ENCODE assay signal across 10 cellular contexts in the genomic region with DNA sequence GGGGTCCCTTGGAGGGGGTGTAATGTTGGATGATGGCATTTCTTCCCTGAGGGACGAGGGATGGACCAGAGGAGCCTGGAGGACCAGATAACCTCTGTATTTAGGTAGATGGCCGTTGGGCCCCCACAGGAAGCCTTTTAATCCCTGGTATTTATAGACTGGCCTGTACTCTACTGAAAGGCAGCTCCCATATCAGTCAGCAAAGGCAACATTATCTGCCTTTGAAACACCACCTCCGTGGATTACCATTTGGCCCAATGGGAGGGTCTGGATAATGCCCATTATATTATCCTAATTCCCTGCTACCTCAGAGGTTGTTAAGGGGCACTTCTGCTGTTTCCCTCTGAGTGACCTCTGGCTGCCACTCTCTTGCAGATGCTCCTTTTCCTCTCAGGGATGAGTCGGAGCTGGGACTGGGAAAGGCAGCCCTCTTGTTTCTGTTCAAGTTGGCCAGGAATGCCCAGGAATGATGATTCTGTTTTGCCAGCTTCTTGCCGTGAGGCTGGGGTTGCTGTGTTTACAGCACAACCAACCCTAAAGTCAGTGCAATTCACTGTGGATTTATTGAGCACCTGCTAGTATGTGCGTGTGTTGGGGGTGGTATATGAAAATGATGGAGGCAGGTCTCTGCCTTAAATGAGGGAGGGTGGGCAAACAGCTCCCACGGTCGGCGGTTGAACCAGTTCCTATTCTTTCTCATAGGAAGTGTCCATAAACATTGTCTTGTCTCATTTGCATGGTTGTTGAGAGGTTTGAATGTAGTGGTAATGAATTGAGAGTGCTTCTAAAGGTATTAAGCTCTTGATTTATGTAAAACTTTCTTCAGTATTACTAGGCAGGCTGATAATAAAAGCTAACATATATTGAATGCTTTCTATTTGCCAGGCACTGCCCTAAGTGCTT. TPM values are rescaled to one million over a fixed set of nuclear protein-coding genes. Genes with fewer than 3 reads are reported as not detected.
DNase-seq lines count a peak whose midpoint lies in the region; ATAC-seq and TF ChIP-seq lines count a peak whose summit lies in the region.
"Had no signal": no experiment of that assay in that cellular context is flagged by ENCODE, and none has a peak within 500 bp of the region (broad histone marks: within the 10 kb centered on the region; RNA-seq: fewer than 3 reads in every experiment).

No MANE protein-coding gene starts in this region.

- TF ChIP-seq CTCF in GM10266 (IDR thresholded peaks at IDR 0.05; ENCODE audit: control insufficient read depth, insufficient read depth, low read depth, missing control alignments) (no peak), thyroid gland (IDR thresholded peaks at IDR 0.05) (no peak)

- no peak overlapping the region for H3K4ac ChIP-seq in neuronal stem cell (ENCODE audit: low read length)

- H3K9me3 ChIP-seq in neuronal stem cell (replicated peaks in 1 of 2; ENCODE audit: control insufficient read depth in 2 of 2, insufficient read depth in 1 of 2, low read depth in 1 of 2, low read length in 2 of 2) = no peaks in the 10 kb centered on the region
- no peaks in the 10 kb centered on the region for H3K9me3 ChIP-seq in thyroid gland
- H3K9me3 ChIP-seq: HAP-1 had no signal

- H3K4me2 ChIP-seq in neuronal stem cell (ENCODE audit: insufficient read depth, low read length, poor library complexity, severe bottlenecking) = no peak overlapping the region

- peaks cover 86% of the 10 kb centered on the region for H3K4me1 Mint-ChIP-seq in activated T-helper 2 cell treated with anti-CD3 and anti-CD28 coated beads, Interferon-gamma antibody, Interleukin-2, Interleukin-4, amounts not matched to agents 10 μg/mL and 5 μg/mL and 100 μg/mL, durations not matched to agents 14 hours and 24 hours and 36 hours (ENCODE audit: low read depth)

- peak overlapping the region; percentile 67 for H3K27ac Mint-ChIP-seq in activated T-helper 2 cell treated with anti-CD3 and anti-CD28 coated beads, Interferon-gamma antibody, Interleukin-2, Interleukin-4, amounts not matched to agents 10 μg/mL and 5 μg/mL and 100 μg/mL, durations not matched to agents 14 hours and 24 hours and 36 hours

- no peak overlapping the region for H3K18ac ChIP-seq in neuronal stem cell (ENCODE audit: low read length)

- H3K36me3 Mint-ChIP-seq in activated T-helper 2 cell treated with anti-CD3 and anti-CD28 coated beads, Interferon-gamma antibody, Interleukin-2, Interleukin-4, amounts not matched to agents 10 μg/mL and 5 μg/mL and 100 μg/mL, durations not matched to agents 14 hours and 24 hours and 36 hours (ENCODE audit: low read depth) = peaks cover 22% of the 10 kb centered on the region

- no peak overlapping the region for H3K9ac ChIP-seq in neuronal stem cell (ENCODE audit: low read depth, low read length, poor library complexity)

- no peak overlapping the region for H3K14ac ChIP-seq in neuronal stem cell (ENCODE audit: low read length)

- no peak overlapping the region for H2BK15ac ChIP-seq in neuronal stem cell (ENCODE audit: low read length)

- no CpG with 5 or more reads among the region's 9 CpGs for WGBS in neuronal stem cell (ENCODE audit: extremely low coverage in 2 of 2, insufficient read length in 2 of 2, insufficient replicate concordance in 1 of 2), 2 donors
- WGBS in thyroid gland, 2 donors = 66 to 67% methylated on average over 8 to 9 of the region's 9 CpGs

- no peak overlapping the region for H2BK12ac ChIP-seq in neuronal stem cell (ENCODE audit: low read length)

- H4K8ac ChIP-seq in neuronal stem cell (ENCODE audit: low read depth, low read length) = no peak overlapping the region

- H3K27me3 Mint-ChIP-seq in activated T-helper 2 cell treated with anti-CD3 and anti-CD28 coated beads, Interferon-gamma antibody, Interleukin-2, Interleukin-4, amounts not matched to agents 10 μg/mL and 5 μg/mL and 100 μg/mL, durations not matched to agents 14 hours and 24 hours and 36 hours (ENCODE audit: low read depth) = no peaks in the 10 kb centered on the region

- H3K23ac ChIP-seq in neuronal stem cell (ENCODE audit: low read depth, low read length, poor library complexity) = no peak overlapping the region

- no peak overlapping the region for H4K91ac ChIP-seq in neuronal stem cell (ENCODE audit: low read depth, low read length, poor library complexity)

- H3K27ac ChIP-seq in neuronal stem cell (replicated peaks; ENCODE audit: low read length) = no peak overlapping the region
- H3K27ac ChIP-seq in thyroid gland = no peak overlapping the region

- H2BK120ac ChIP-seq in neuronal stem cell (ENCODE audit: low read depth, low read length) = no peak overlapping the region

- H3K4me3 Mint-ChIP-seq in activated T-helper 2 cell treated with anti-CD3 and anti-CD28 coated beads, Interferon-gamma antibody, Interleukin-2, Interleukin-4, amounts not matched to agents 10 μg/mL and 5 μg/mL and 100 μg/mL, durations not matched to agents 14 hours and 24 hours and 36 hours (ENCODE audit: low read depth) = no peak overlapping the region

- no peaks in the 10 kb centered on the region for H3K79me1 ChIP-seq in neuronal stem cell (ENCODE audit: low read depth, low read length)

- intact Hi-C loops in activated T-helper 2 cell treated with anti-CD3 and anti-CD28 coated beads, Interferon-gamma antibody, Interleukin-2, Interleukin-4, amounts not matched to agents 10 μg/mL and 5 μg/mL and 100 μg/mL, durations not matched to agents 14 hours and 24 hours and 36 hours (cut with micrococcal nuclease) = loop anchor here (10.0 kb wide), 1 partner anchor 1255 kb away; no protein-coding TSS in a partner anchor
- intact Hi-C loops in thyroid gland (cut with DNase I) = no loop called here

- TF ChIP-seq POLR2A in thyroid gland (IDR thresholded peaks at IDR 0.05) = no peak

- no peaks in the 10 kb centered on the region for H3K27me3 ChIP-seq in neuronal stem cell (ENCODE audit: control insufficient read depth in 3 of 3, insufficient read depth in 3 of 3, low read depth in 1 of 3, low read length in 3 of 3)
- no peaks in the 10 kb centered on the region for H3K27me3 ChIP-seq in thyroid gland

- H3K9me3 Mint-ChIP-seq in activated T-helper 2 cell treated with anti-CD3 and anti-CD28 coated beads, Interferon-gamma antibody, Interleukin-2, Interleukin-4, amounts not matched to agents 10 μg/mL and 5 μg/mL and 100 μg/mL, durations not matched to agents 14 hours and 24 hours and 36 hours = no peaks in the 10 kb centered on the region

- peak; percentile 35 for ATAC-seq in HG03442 (IDR thresholded peaks at IDR 0.05; ENCODE audit: unreplicated experiment)

- H3K4me3 ChIP-seq in neuronal stem cell (ENCODE audit: low read length in 2 of 2) = no peak overlapping the region
- no peak overlapping the region for H3K4me3 ChIP-seq in thyroid gland (replicated peaks in 1 of 3)
- H3K4me3 ChIP-seq: HAP-1 had no signal

- no peaks in the 10 kb centered on the region for H3K36me3 ChIP-seq in neuronal stem cell (replicated peaks in 1 of 2; ENCODE audit: control insufficient read depth in 2 of 2, insufficient read depth in 2 of 2, low read length in 2 of 2)
- H3K36me3 ChIP-seq in thyroid gland = no peaks in the 10 kb centered on the region
- H3K36me3 ChIP-seq: HAP-1 had no signal

- no peak overlapping the region for H2AFZ ChIP-seq in neuronal stem cell (ENCODE audit: low read length)

- no peak overlapping the region for H2BK5ac ChIP-seq in neuronal stem cell (ENCODE audit: low read length)

- H3K4me1 ChIP-seq in neuronal stem cell (ENCODE audit: control insufficient read depth in 2 of 2, insufficient read depth in 1 of 2, low read depth in 1 of 2, low read length in 2 of 2) (peaks cover 31 to 52% of the 10 kb centered on the region in 2 donors), thyroid gland (peaks cover 31 to 76% of the 10 kb centered on the region in 2 donors)
- H3K4me1 ChIP-seq: HAP-1 had no signal

- peak; percentile 31 for DNase-seq in AG08395 (ENCODE audit: low spot score)
- peak; percentile 46 for DNase-seq in GM10266 (ENCODE audit: extremely low spot score)
- no peak for DNase-seq in activated T-helper 2 cell treated with anti-CD3 and anti-CD28 coated beads, Interferon-gamma antibody, Interleukin-2, Interleukin-4, amounts not matched to agents 10 μg/mL and 5 μg/mL and 100 μg/mL, durations not matched to agents 14 hours and 24 hours and 36 hours (ENCODE audit: low spot score)
- no peak for DNase-seq in HuH-7 (ENCODE audit: low spot score)
- DNase-seq in amygdala (lab: John Stamatoyannopoulos, UW) = no peak
- no peak for DNase-seq in neuronal stem cell (ENCODE audit: low spot score)
- DNase-seq in thyroid gland = no peak
- DNase-seq: activated gamma-delta T cell treated with Interleukin-2 at 50 U/mL for 16 hours had no signal

- H2AK5ac ChIP-seq in neuronal stem cell (ENCODE audit: low read depth, low read length) = no peak overlapping the region

RNA-seq across cellular contexts. Expression of a gene that starts 18.1 kb away (rescaled TPM):
- 46.6 and 46.7 TPM in 2 replicates for total RNA-seq in activated T-helper 2 cell treated with anti-CD3 and anti-CD28 coated beads, Interferon-gamma antibody, Interleukin-2, Interleukin-4, amounts not matched to agents 10 μg/mL and 5 μg/mL and 100 μg/mL, durations not matched to agents 14 hours and 24 hours and 36 hours
- 5.6 TPM for polyA plus RNA-seq in neuronal stem cell (2013, experiment 1 of 2)
- polyA plus RNA-seq in neuronal stem cell (2013, experiment 2 of 2) = 5.6 TPM
- 10 to 100 TPM; 37.5 to 70.4 (median 44.5) TPM for total RNA-seq in thyroid gland

RNA-seq across cellular contexts. Expression of a gene that starts 54.8 kb away (rescaled TPM):
- total RNA-seq in activated T-helper 2 cell treated with anti-CD3 and anti-CD28 coated beads, Interferon-gamma antibody, Interleukin-2, Interleukin-4, amounts not matched to agents 10 μg/mL and 5 μg/mL and 100 μg/mL, durations not matched to agents 14 hours and 24 hours and 36 hours = 0.05 TPM in 1 of 2 replicates, not detected in the other
- 7.6 TPM for polyA plus RNA-seq in neuronal stem cell (2013, experiment 1 of 2)
- 7.7 TPM for polyA plus RNA-seq in neuronal stem cell (2013, experiment 2 of 2)
- not detected for total RNA-seq in thyroid gland

Comparison
In these comparisons a context has a peak if more than half of its experiments do, and no peak if none do; other contexts are left out.
1. DNase-seq: peak in AG08395 (single experiment) and GM10266 (single experiment); none in activated T-helper 2 cell treated with anti-CD3 and anti-CD28 coated beads, Interferon-gamma antibody, Interleukin-2, Interleukin-4, amounts not matched to agents 10 μg/mL and 5 μg/mL and 100 μg/mL, durations not matched to agents 14 hours and 24 hours and 36 hours (single experiment), HuH-7 (single experiment), amygdala (0 of 56), neuronal stem cell (single experiment) and thyroid gland (0 of 2).